20 cellular contexts compared by ENCODE assay signal in the genomic region with DNA sequence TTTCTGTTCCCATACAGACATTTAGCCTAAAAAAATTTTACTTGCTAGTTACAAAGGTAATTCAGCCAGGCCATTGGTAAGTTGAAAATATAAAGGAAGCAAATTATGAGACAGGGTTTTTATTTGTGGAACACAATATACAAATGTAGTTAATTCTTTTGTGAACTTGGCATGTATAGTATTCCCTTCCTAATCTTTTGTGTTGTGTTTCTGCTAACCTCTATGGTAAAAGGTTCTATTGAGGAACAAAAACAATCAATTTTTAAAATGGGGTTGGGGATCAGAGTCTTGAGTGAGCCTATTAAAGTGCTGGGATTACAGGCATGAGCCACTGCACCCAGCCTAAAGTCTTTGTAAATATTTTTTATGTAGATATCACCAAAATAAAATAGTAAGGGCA.
"Had no signal": no experiment of that assay in that cellular context is flagged by ENCODE, and none has a peak within 500 bp of the region (broad histone marks: within the 10 kb centered on the region; RNA-seq: fewer than 3 reads in every experiment).

No MANE protein-coding gene starts in this region.

- H3K4me3 ChIP-seq: hepatocyte, prostate gland, right atrium auricular region, stomach, vagina had no signal

- DNase-seq: activated CD4-positive, alpha-beta T cell treated with anti-CD3 and anti-CD28 coated beads for 48 hours; activated CD8-positive, alpha-beta T cell treated with anti-CD3 and anti-CD28 coated beads for 36 hours; activated naive CD4-positive, alpha-beta T cell; activated naive CD8-positive, alpha-beta T cell treated with anti-CD3 and anti-CD28 coated beads for 36 hours; activated T-cell treated with anti-CD3 and anti-CD28 coated beads, Interleukin-2, amount 50 U/mL, for 1 hour; amniotic stem cell; caudate nucleus; endodermal cell; foreskin fibroblast; left cardiac atrium; stomach; trophoblast cell had no signal

- H3K4me3 Mint-ChIP-seq: activated CD8-positive, alpha-beta T cell treated with anti-CD3 and anti-CD28 coated beads for 36 hours; activated naive CD8-positive, alpha-beta T cell treated with anti-CD3 and anti-CD28 coated beads for 36 hours; activated T-helper 17 cell treated with anti-CD3 and anti-CD28 coated beads, Interleukin-2, amount 50 U/mL, for 72 hours; endodermal cell; natural killer cell treated with Interleukin-12 subunit alpha and Interleukin-12 subunit beta and Interleukin-15 and Interleukin-18, amount 100 ng/mL, for 72 hours; T-helper 2 cell treated with Interferon-gamma antibody and Interleukin-4, amounts not matched to agents 5 μg/mL and 100 μg/mL, for 36 hours had no signal

- H3K9me3 Mint-ChIP-seq: activated CD8-positive, alpha-beta T cell treated with anti-CD3 and anti-CD28 coated beads for 36 hours; activated naive CD8-positive, alpha-beta T cell treated with anti-CD3 and anti-CD28 coated beads for 36 hours; activated T-helper 17 cell treated with anti-CD3 and anti-CD28 coated beads, Interleukin-2, amount 50 U/mL, for 72 hours; endodermal cell; natural killer cell treated with Interleukin-12 subunit alpha and Interleukin-12 subunit beta and Interleukin-15 and Interleukin-18, amount 100 ng/mL, for 72 hours; T-helper 2 cell treated with Interferon-gamma antibody and Interleukin-4, amounts not matched to agents 5 μg/mL and 100 μg/mL, for 36 hours had no signal

- H3K9me3 ChIP-seq: prostate gland, right atrium auricular region, stomach, vagina had no signal

- H2AFZ ChIP-seq: hepatocyte had no signal

- H3K27ac Mint-ChIP-seq: activated CD8-positive, alpha-beta T cell treated with anti-CD3 and anti-CD28 coated beads for 36 hours; activated naive CD8-positive, alpha-beta T cell treated with anti-CD3 and anti-CD28 coated beads for 36 hours; activated T-helper 17 cell treated with anti-CD3 and anti-CD28 coated beads, Interleukin-2, amount 50 U/mL, for 72 hours; natural killer cell treated with Interleukin-12 subunit alpha and Interleukin-12 subunit beta and Interleukin-15 and Interleukin-18, amount 100 ng/mL, for 72 hours; T-helper 2 cell treated with Interferon-gamma antibody and Interleukin-4, amounts not matched to agents 5 μg/mL and 100 μg/mL, for 36 hours had no signal

- H3K27me3 Mint-ChIP-seq: activated CD8-positive, alpha-beta T cell treated with anti-CD3 and anti-CD28 coated beads for 36 hours; activated naive CD8-positive, alpha-beta T cell treated with anti-CD3 and anti-CD28 coated beads for 36 hours; activated T-helper 17 cell treated with anti-CD3 and anti-CD28 coated beads, Interleukin-2, amount 50 U/mL, for 72 hours; natural killer cell treated with Interleukin-12 subunit alpha and Interleukin-12 subunit beta and Interleukin-15 and Interleukin-18, amount 100 ng/mL, for 72 hours had no signal

- H3K4me1 ChIP-seq: prostate gland had no signal

- H3K36me3 ChIP-seq: prostate gland, right atrium auricular region, stomach, vagina had no signal

- H3K27me3 ChIP-seq: hepatocyte, right atrium auricular region, stomach, vagina had no signal

- H3K27ac ChIP-seq: epithelial cell of prostate, hepatocyte, prostate gland, right atrium auricular region, stomach, vagina had no signal

- H3K4me1 Mint-ChIP-seq: activated naive CD8-positive, alpha-beta T cell treated with anti-CD3 and anti-CD28 coated beads for 36 hours; activated T-helper 17 cell treated with anti-CD3 and anti-CD28 coated beads, Interleukin-2, amount 50 U/mL, for 72 hours had no signal

- H3K4me2 ChIP-seq: hepatocyte had no signal

- ATAC-seq: activated CD8-positive, alpha-beta T cell treated with anti-CD3 and anti-CD28 coated beads for 36 hours; activated T-helper 17 cell treated with anti-CD3 and anti-CD28 coated beads, Interleukin-2, amount 50 U/mL, for 72 hours; left cardiac atrium; natural killer cell treated with Interleukin-12 subunit alpha and Interleukin-12 subunit beta and Interleukin-15 and Interleukin-18, amount 100 ng/mL, for 72 hours had no signal

- H3K36me3 Mint-ChIP-seq: activated naive CD8-positive, alpha-beta T cell treated with anti-CD3 and anti-CD28 coated beads for 36 hours; natural killer cell treated with Interleukin-12 subunit alpha and Interleukin-12 subunit beta and Interleukin-15 and Interleukin-18, amount 100 ng/mL, for 72 hours had no signal
